27 cellular contexts compared by ENCODE assay signal in genomic region chr12:71000748-71001147, GRCh38.
"Had no signal": no experiment of that assay in that cellular context is flagged by ENCODE, and none has a peak within 500 bp of the region (broad histone marks: within the 10 kb centered on the region; RNA-seq: fewer than 3 reads in every experiment).

No MANE protein-coding gene starts in this region.

- DNase-seq: effector CD8-positive, alpha-beta T cell; endodermal cell; foreskin fibroblast; head of caudate nucleus; left ventricle myocardium superior; lower lobe of right lung; naive thymus-derived CD8-positive, alpha-beta T cell; right lobe of liver; stimulated activated CD4-positive, alpha-beta T cell treated with anti-CD3 and anti-CD28 coated beads, Interleukin-12 subunit alpha, Interleukin-12 subunit beta, amount 100 ng/mL, for 4 hours; stimulated activated CD4-positive, alpha-beta T cell treated with anti-CD3 and anti-CD28 coated beads, Interleukin-1b, Interleukin-23, amount 100 ng/mL, for 48 hours; stimulated activated CD4-positive, alpha-beta T cell treated with anti-CD3 and anti-CD28 coated beads, Interleukin-4, amount 100 ng/mL, for 1 hour; stimulated activated CD8-positive, alpha-beta memory T cell treated with anti-CD3 and anti-CD28 coated beads, Interleukin-4, amount 100 ng/mL, for 48 hours; stimulated activated naive CD4-positive, alpha-beta T cell; stimulated activated naive CD8-positive, alpha-beta T cell treated with anti-CD3 and anti-CD28 coated beads, Interleukin-15, amount 100 ng/mL, for 72 hours; upper lobe of left lung had no signal

- H3K4me3 ChIP-seq: gastrocnemius medialis, lower lobe of right lung, right lobe of liver, smooth muscle cell, tibial nerve, upper lobe of left lung had no signal

- H3K36me3 Mint-ChIP-seq: naive thymus-derived CD8-positive, alpha-beta T cell had no signal

- H3K4me1 ChIP-seq: gastrocnemius medialis, lower lobe of right lung, parathyroid adenoma, right lobe of liver, upper lobe of left lung had no signal

- H3K4me1 Mint-ChIP-seq: naive thymus-derived CD8-positive, alpha-beta T cell; stimulated activated naive CD8-positive, alpha-beta T cell treated with anti-CD3 and anti-CD28 coated beads, Interleukin-15, amount 100 ng/mL, for 72 hours had no signal

- H3K36me3 ChIP-seq: gastrocnemius medialis, lower lobe of right lung, neutrophil, right lobe of liver, tibial nerve, upper lobe of left lung had no signal

- H3K4me2 ChIP-seq: smooth muscle cell had no signal

- H3K9me3 ChIP-seq: gastrocnemius medialis, lower lobe of right lung, neutrophil, right lobe of liver, tibial nerve, upper lobe of left lung had no signal

- FAIRE-seq: colon, keratinocyte, urothelium cell line had no signal

- H3K79me2 ChIP-seq: parathyroid adenoma had no signal

- H2AFZ ChIP-seq: parathyroid adenoma had no signal

- H3K9ac ChIP-seq: parathyroid adenoma had no signal

- H3K27ac ChIP-seq: epithelial cell of prostate, lower lobe of right lung, neutrophil, parathyroid adenoma, right lobe of liver, upper lobe of left lung had no signal

- H3K27me3 Mint-ChIP-seq: dendritic cell treated with granulocyte-macrophage colony-stimulating factor and Interleukin-4, amounts not matched to agents 40 ng/mL and 50 ng/mL, for 4 days; progenitor cell of endocrine pancreas; stimulated activated naive CD8-positive, alpha-beta T cell treated with anti-CD3 and anti-CD28 coated beads, Interleukin-15, amount 100 ng/mL, for 72 hours had no signal

- H3K27me3 ChIP-seq: gastrocnemius medialis, neutrophil, right lobe of liver, tibial nerve, upper lobe of left lung had no signal

- H3K4me3 Mint-ChIP-seq: dendritic cell treated with granulocyte-macrophage colony-stimulating factor and Interleukin-4, amounts not matched to agents 40 ng/mL and 50 ng/mL, for 4 days; endodermal cell; naive thymus-derived CD8-positive, alpha-beta T cell; stimulated activated naive CD8-positive, alpha-beta T cell treated with anti-CD3 and anti-CD28 coated beads, Interleukin-15, amount 100 ng/mL, for 72 hours had no signal

- ATAC-seq: esophagus mucosa; left ventricle myocardium superior; lower lobe of right lung; naive thymus-derived CD8-positive, alpha-beta T cell; right lobe of liver; stimulated activated naive CD8-positive, alpha-beta T cell treated with anti-CD3 and anti-CD28 coated beads, Interleukin-15, amount 100 ng/mL, for 72 hours had no signal

- H3K9me3 Mint-ChIP-seq: dendritic cell treated with granulocyte-macrophage colony-stimulating factor and Interleukin-4, amounts not matched to agents 40 ng/mL and 50 ng/mL, for 4 days; endodermal cell; naive thymus-derived CD8-positive, alpha-beta T cell; stimulated activated naive CD8-positive, alpha-beta T cell treated with anti-CD3 and anti-CD28 coated beads, Interleukin-15, amount 100 ng/mL, for 72 hours had no signal

- H3K27ac Mint-ChIP-seq: dendritic cell treated with granulocyte-macrophage colony-stimulating factor and Interleukin-4, amounts not matched to agents 40 ng/mL and 50 ng/mL, for 4 days; endodermal cell; naive thymus-derived CD8-positive, alpha-beta T cell; progenitor cell of endocrine pancreas; stimulated activated naive CD8-positive, alpha-beta T cell treated with anti-CD3 and anti-CD28 coated beads, Interleukin-15, amount 100 ng/mL, for 72 hours had no signal
